ENCODE assay signal across 21 cellular contexts in the genomic region with DNA sequence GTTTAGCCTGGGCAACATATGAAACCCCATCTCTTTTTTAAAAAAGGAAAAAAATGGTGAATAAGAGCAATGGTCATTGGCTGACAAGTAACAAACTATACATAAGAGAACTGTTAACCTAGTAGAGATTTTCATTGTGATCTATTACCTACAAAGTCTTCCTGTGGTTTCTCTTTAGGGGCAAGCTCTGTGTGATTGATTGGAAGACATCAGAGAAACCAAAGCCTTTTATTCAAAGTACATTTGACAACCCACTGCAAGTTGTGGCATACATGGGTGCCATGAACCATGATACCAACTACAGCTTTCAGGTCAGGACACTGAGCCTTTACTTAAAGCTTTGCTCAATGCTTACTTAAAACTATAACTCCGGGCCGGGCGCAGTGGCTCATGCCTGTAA.
"Had no signal": no experiment of that assay in that cellular context is flagged by ENCODE, and none has a peak within 500 bp of the region (broad histone marks: within the 10 kb centered on the region; RNA-seq: fewer than 3 reads in every experiment).

No MANE protein-coding gene starts in this region.

- H3K27ac Mint-ChIP-seq: natural killer cell treated with Interleukin-12 subunit alpha and Interleukin-12 subunit beta and Interleukin-15 and Interleukin-18, amount 100 ng/mL, for 72 hours had no signal

- H3K36me3 ChIP-seq: brain microvascular endothelial cell, prostate gland, right atrium auricular region had no signal

- H3K4me1 ChIP-seq: adrenal gland, ascending aorta, lower lobe of right lung, prostate gland, right atrium auricular region, thyroid gland, upper lobe of right lung had no signal

- H3K27ac ChIP-seq: adrenal gland, ascending aorta, brain microvascular endothelial cell, lower lobe of right lung, prostate gland, right atrium auricular region, thyroid gland, upper lobe of right lung had no signal

- H3K9me3 Mint-ChIP-seq: activated T-cell treated with anti-CD3 and anti-CD28 coated beads, Interleukin-2, amount 50 U/mL, for 4 hours; natural killer cell treated with Interleukin-12 subunit alpha and Interleukin-12 subunit beta and Interleukin-15 and Interleukin-18, amount 100 ng/mL, for 72 hours had no signal

- H3K27me3 ChIP-seq: adrenal gland, ascending aorta, brain microvascular endothelial cell, right atrium auricular region, thyroid gland, upper lobe of right lung had no signal

- H3K4me3 Mint-ChIP-seq: activated T-cell treated with anti-CD3 and anti-CD28 coated beads, Interleukin-2, amount 50 U/mL, for 4 hours; natural killer cell treated with Interleukin-12 subunit alpha and Interleukin-12 subunit beta and Interleukin-15 and Interleukin-18, amount 100 ng/mL, for 72 hours had no signal

- H3K4me3 ChIP-seq: adrenal gland, ascending aorta, lower lobe of right lung, prostate gland, right atrium auricular region, thyroid gland, upper lobe of right lung had no signal

- H3K9me3 ChIP-seq: adrenal gland, ascending aorta, lower lobe of right lung, prostate gland, right atrium auricular region, thyroid gland, upper lobe of right lung had no signal

- DNase-seq: activated CD4-positive, CD25-positive, alpha-beta regulatory T cell treated with anti-CD3 and anti-CD28 coated beads, Interleukin-2, amount 50 U/mL, for 72 hours; activated CD8-positive, alpha-beta memory T cell treated with anti-CD3 and anti-CD28 coated beads, Interleukin-2, amount 50 U/mL, for 48 hours; activated naive CD4-positive, alpha-beta T cell treated with Interleukin-2 at 50 U/mL for 16 hours; activated T-cell treated with anti-CD3 and anti-CD28 coated beads, Interleukin-2, amount 50 U/mL, for 4 hours; adrenal gland; brain microvascular endothelial cell; caudate nucleus; effector memory CD4-positive, alpha-beta T cell; foreskin melanocyte; kidney; lower lobe of right lung; stimulated activated CD4-positive, alpha-beta T cell treated with anti-CD3 and anti-CD28 coated beads, Interleukin-4, amount 100 ng/mL, for 24 hours; stimulated activated naive CD4-positive, alpha-beta T cell treated with Interleukin-2 at 50 U/mL for 16 hours; substantia nigra; thyroid gland; upper lobe of right lung had no signal

- ATAC-seq: activated T-cell treated with anti-CD3 and anti-CD28 coated beads, Interleukin-2, amount 50 U/mL, for 4 hours; esophagus mucosa; lower lobe of right lung; natural killer cell treated with Interleukin-12 subunit alpha and Interleukin-12 subunit beta and Interleukin-15 and Interleukin-18, amount 100 ng/mL, for 72 hours; upper lobe of right lung had no signal

- H3K27me3 Mint-ChIP-seq: natural killer cell treated with Interleukin-12 subunit alpha and Interleukin-12 subunit beta and Interleukin-15 and Interleukin-18, amount 100 ng/mL, for 72 hours had no signal
